In genomic region chr10:77893386-77893785, GRCh38 we compare ENCODE assay signal across 13 cellular contexts.
"Had no signal": no experiment of that assay in that cellular context is flagged by ENCODE, and none has a peak within 500 bp of the region (broad histone marks: within the 10 kb centered on the region; RNA-seq: fewer than 3 reads in every experiment).

No MANE protein-coding gene starts in this region.

- H3K9me3 ChIP-seq: left lung had no signal

- H3K36me3 Mint-ChIP-seq: activated naive CD4-positive, alpha-beta T cell treated with anti-CD3 and anti-CD28 coated beads, Interleukin-2, amount 50 U/mL, for 24 hours; memory B cell; stimulated activated naive B cell treated with anti-CD40 and anti-IgM and Interleukin-4, amounts not matched to agents 10 μg/mL and 1 μg/mL and 100 μg/mL, for 72 hours had no signal

- H3K4me3 Mint-ChIP-seq: activated B cell treated with CpG ODN at 0.5 μM for 24 hours; activated CD4-positive, alpha-beta T cell treated with anti-CD3 and anti-CD28 coated beads, Interleukin-2, amount 10 ng/mL, durations not matched to agents 7 days and 5 days; activated naive CD4-positive, alpha-beta T cell treated with anti-CD3 and anti-CD28 coated beads, Interleukin-2, amount 50 U/mL, for 24 hours; memory B cell; stimulated activated naive B cell treated with anti-CD40 and anti-IgM and Interleukin-4, amounts not matched to agents 10 μg/mL and 1 μg/mL and 100 μg/mL, for 72 hours; T-helper 1 cell treated with Interleukin-12 subunit alpha and Interleukin-12 subunit beta and Interleukin-4 antibody, amounts not matched to agents 30 μg/mL and 1 μg/mL, for 36 hours had no signal

- ATAC-seq: esophagus mucosa; left lung; stimulated activated naive B cell treated with anti-CD40 and anti-IgM and Interleukin-4, amounts not matched to agents 10 μg/mL and 1 μg/mL and 100 μg/mL, for 72 hours had no signal

- H3K27ac Mint-ChIP-seq: activated B cell treated with CpG ODN at 0.5 μM for 24 hours; activated CD4-positive, alpha-beta T cell treated with anti-CD3 and anti-CD28 coated beads, Interleukin-2, amount 10 ng/mL, durations not matched to agents 7 days and 5 days; activated naive CD4-positive, alpha-beta T cell treated with anti-CD3 and anti-CD28 coated beads, Interleukin-2, amount 50 U/mL, for 24 hours; memory B cell; stimulated activated naive B cell treated with anti-CD40 and anti-IgM and Interleukin-4, amounts not matched to agents 10 μg/mL and 1 μg/mL and 100 μg/mL, for 72 hours; T-helper 1 cell treated with Interleukin-12 subunit alpha and Interleukin-12 subunit beta and Interleukin-4 antibody, amounts not matched to agents 30 μg/mL and 1 μg/mL, for 36 hours had no signal

- H3K4me1 Mint-ChIP-seq: activated B cell treated with CpG ODN at 0.5 μM for 24 hours; activated CD4-positive, alpha-beta T cell treated with anti-CD3 and anti-CD28 coated beads, Interleukin-2, amount 10 ng/mL, durations not matched to agents 7 days and 5 days; activated naive CD4-positive, alpha-beta T cell treated with anti-CD3 and anti-CD28 coated beads, Interleukin-2, amount 50 U/mL, for 24 hours; memory B cell; stimulated activated naive B cell treated with anti-CD40 and anti-IgM and Interleukin-4, amounts not matched to agents 10 μg/mL and 1 μg/mL and 100 μg/mL, for 72 hours had no signal

- H3K36me3 ChIP-seq: left lung had no signal

- DNase-seq: activated B cell treated with CpG ODN at 0.5 μM for 24 hours; activated CD4-positive, alpha-beta T cell treated with anti-CD3 and anti-CD28 coated beads, Interleukin-2, amount 10 ng/mL, durations not matched to agents 7 days and 5 days; activated CD8-positive, alpha-beta memory T cell treated with anti-CD3 and anti-CD28 coated beads for 24 hours; activated T-cell treated with anti-CD3 and anti-CD28 coated beads for 4 hours; dermis blood vessel endothelial cell; head of caudate nucleus; left lung; small intestine; stimulated activated naive B cell treated with anti-CD40 and anti-IgM and Interleukin-4, amounts not matched to agents 10 μg/mL and 1 μg/mL and 100 μg/mL, for 72 hours had no signal

- H3K27me3 ChIP-seq: left lung had no signal

- H3K4me3 ChIP-seq: left lung had no signal

- H3K9me3 Mint-ChIP-seq: activated B cell treated with CpG ODN at 0.5 μM for 24 hours; activated CD4-positive, alpha-beta T cell treated with anti-CD3 and anti-CD28 coated beads, Interleukin-2, amount 10 ng/mL, durations not matched to agents 7 days and 5 days; activated naive CD4-positive, alpha-beta T cell treated with anti-CD3 and anti-CD28 coated beads, Interleukin-2, amount 50 U/mL, for 24 hours; memory B cell; stimulated activated naive B cell treated with anti-CD40 and anti-IgM and Interleukin-4, amounts not matched to agents 10 μg/mL and 1 μg/mL and 100 μg/mL, for 72 hours; T-helper 1 cell treated with Interleukin-12 subunit alpha and Interleukin-12 subunit beta and Interleukin-4 antibody, amounts not matched to agents 30 μg/mL and 1 μg/mL, for 36 hours had no signal

- H3K27ac ChIP-seq: left lung had no signal
